Comparison of ENCODE assay signal across 22 cellular contexts in genomic region chr12:7646178-7646475, GRCh38. TPM values are rescaled to one million over a fixed set of nuclear protein-coding genes. Genes with fewer than 3 reads are reported as not detected.
DNase-seq lines count a peak whose midpoint lies in the region; ATAC-seq, FAIRE-seq and TF ChIP-seq lines count a peak whose summit lies in the region.
"Had no signal": no experiment of that assay in that cellular context is flagged by ENCODE, and none has a peak within 500 bp of the region (broad histone marks: within the 10 kb centered on the region; RNA-seq: fewer than 3 reads in every experiment).

No MANE protein-coding gene starts in this region.

- H3K4me1 Mint-ChIP-seq in astrocyte (ENCODE audit: low read depth, unreplicated experiment), result no peaks in the 10 kb centered on the region

- H3K9ac ChIP-seq in Karpas-422 (ENCODE audit: low read length) (no peak overlapping the region), astrocyte (ENCODE audit: low read length) (no peak overlapping the region), iPS-20b (ENCODE audit: low read depth, low read length) (peak overlapping the region; percentile 20; the same call in 1 of the 2 replicates)
- H3K9ac ChIP-seq: GM23248 had no signal

- H3K27me3 ChIP-seq in Karpas-422 (ENCODE audit: low read length), result no peaks in the 10 kb centered on the region
- H3K27me3 ChIP-seq in astrocyte (ENCODE audit: insufficient read depth, low read length), result peaks cover under 1% of the 10 kb centered on the region
- no peaks in the 10 kb centered on the region for H3K27me3 ChIP-seq in iPS-20b (ENCODE audit: insufficient read depth, low read length)
- H3K27me3 ChIP-seq: SJSA1 had no signal

- H3K9me2 ChIP-seq in Karpas-422 (replicated peaks; ENCODE audit: insufficient read depth, low read length), result no peaks in the 10 kb centered on the region

- peaks cover 17% of the 10 kb centered on the region for H3K4me1 ChIP-seq in Karpas-422 (ENCODE audit: low read length)
- no peaks in the 10 kb centered on the region for H3K4me1 ChIP-seq in astrocyte (ENCODE audit: insufficient read depth, low read length)
- peaks cover 21% of the 10 kb centered on the region for H3K4me1 ChIP-seq in iPS-20b (ENCODE audit: insufficient read depth, low read length)
- H3K4me1 ChIP-seq: SJSA1 had no signal

- H3K9me3 ChIP-seq in Karpas-422 (ENCODE audit: low read length) (no peaks in the 10 kb centered on the region), astrocyte (ENCODE audit: insufficient read depth, low read depth, low read length) (no peaks in the 10 kb centered on the region), iPS-20b (ENCODE audit: insufficient read depth, low read depth, low read length) (no peaks in the 10 kb centered on the region)
- H3K9me3 ChIP-seq: SJSA1 had no signal

- H3K27ac Mint-ChIP-seq in astrocyte (ENCODE audit: unreplicated experiment), result peak overlapping the region; percentile 42

- FAIRE-seq in astrocyte (lab: Jason Lieb, UNC), result no peak

- H3K36me3 Mint-ChIP-seq in astrocyte (ENCODE audit: low read depth, unreplicated experiment), result no peaks in the 10 kb centered on the region
- H3K36me3 Mint-ChIP-seq: CD4-positive, CD25-positive, alpha-beta regulatory T cell; IgD-negative memory B cell had no signal

- H3K4me3 Mint-ChIP-seq in astrocyte (ENCODE audit: unreplicated experiment), result no peak overlapping the region
- H3K4me3 Mint-ChIP-seq: CD4-positive, CD25-positive, alpha-beta regulatory T cell had no signal

- DNase-seq in ELF-1 (ENCODE audit: low read depth, low spot score), result peak; percentile 50
- DNase-seq in Karpas-422, result peak; percentile 71
- DNase-seq in astrocyte (ENCODE audit: low read depth), result no peak
- DNase-seq in left lobe of liver (ENCODE audit: low spot score), result no peak
- no peak for DNase-seq in UCSD-AML1 (lab: John Stamatoyannopoulos, UW; ENCODE audit: unreplicated experiment)
- DNase-seq: COR-L47, DMS 273 treated with DMSO at 0.1 percent for 48 hours, GM23248, NCI-H1417 treated with DMSO at 0.1 percent for 48 hours, NCI-H187 treated with DMSO at 0.1 percent for 48 hours, NCI-H2107, NCI-H446 treated with DMSO at 0.1 percent for 48 hours, NCI-H748 treated with DMSO at 0.1 percent for 48 hours, T-helper 1 cell had no signal

- H3K4me3 ChIP-seq in Karpas-422 (ENCODE audit: low read length) (peak overlapping the region; percentile 37), astrocyte (ENCODE audit: insufficient read depth, low read depth, low read length) (no peak overlapping the region), iPS-20b (ENCODE audit: low read length) (peak overlapping the region; percentile 24; the same call in 1 of the 2 replicates)
- H3K4me3 ChIP-seq: GM23248, SJSA1 had no signal

- H4K20me1 ChIP-seq in Karpas-422 (ENCODE audit: insufficient read depth, low read depth, low read length) (no peaks in the 10 kb centered on the region), astrocyte (ENCODE audit: insufficient read depth, low read length) (no peaks in the 10 kb centered on the region)

- H3K36me3 ChIP-seq in Karpas-422 (ENCODE audit: insufficient read depth, low read length) (no peaks in the 10 kb centered on the region), astrocyte (ENCODE audit: insufficient read depth, low read length) (no peaks in the 10 kb centered on the region), iPS-20b (ENCODE audit: insufficient read depth, low read depth, low read length) (no peaks in the 10 kb centered on the region)
- H3K36me3 ChIP-seq: SJSA1 had no signal

- ATAC-seq in left lobe of liver (no peak), GM21447 (IDR thresholded peaks at IDR 0.05; ENCODE audit: unreplicated experiment) (no peak), GM18520 (IDR thresholded peaks at IDR 0.05; ENCODE audit: unreplicated experiment) (no peak)
- ATAC-seq: Right ventricle myocardium inferior had no signal

- H3K27ac ChIP-seq in Karpas-422 (ENCODE audit: low read length), result no peak overlapping the region
- H3K27ac ChIP-seq in astrocyte (ENCODE audit: low read depth, low read length), result no peak overlapping the region
- no peak overlapping the region for H3K27ac ChIP-seq in iPS-20b (ENCODE audit: low read length)
- H3K27ac ChIP-seq: GM23248, SJSA1 had no signal

- TF ChIP-seq CTCF in astrocyte (IDR thresholded peaks at IDR 0.05; ENCODE audit: insufficient read depth, low read depth, low read length), result no peak

- H3K4me2 ChIP-seq in Karpas-422 (ENCODE audit: low read depth, low read length, poor library complexity, severe bottlenecking) (peak overlapping the region; percentile 66), astrocyte (ENCODE audit: low read length) (no peak overlapping the region)

- peaks cover under 1% of the 10 kb centered on the region for H3K27me3 Mint-ChIP-seq in astrocyte (ENCODE audit: low read depth, unreplicated experiment)

- H3K79me2 ChIP-seq in Karpas-422 (ENCODE audit: low read length) (no peaks in the 10 kb centered on the region), astrocyte (ENCODE audit: insufficient read depth, low read length) (no peaks in the 10 kb centered on the region)

- H3K9me3 Mint-ChIP-seq in astrocyte (ENCODE audit: unreplicated experiment), result no peaks in the 10 kb centered on the region
- H3K9me3 Mint-ChIP-seq: CD4-positive, CD25-positive, alpha-beta regulatory T cell; IgD-negative memory B cell had no signal

- H2AFZ ChIP-seq in Karpas-422 (ENCODE audit: low read length) (peak overlapping the region; percentile 33; the same call in 1 of the 2 replicates), astrocyte (ENCODE audit: low read depth, low read length) (no peak overlapping the region)
- H2AFZ ChIP-seq: GM23248 had no signal

RNA-seq across cellular contexts. Expression of gene APOBEC1, which starts 19.6 kb away (rescaled TPM):
- total RNA-seq in Karpas-422 (2014; rRNA removed; shearing (Covaris generic); ENCODE audit: low replicate concordance), result not detected in 2 replicates
- total RNA-seq in astrocyte (not detected in 2 replicates), left lobe of liver (not detected)
- total RNA-seq: CD4-positive, CD25-positive, alpha-beta regulatory T cell; GM23248; MCF 10A; Right ventricle myocardium inferior; SJSA1 had no signal

RNA-seq across cellular contexts. Expression of gene GDF3, which starts 49.4 kb away (rescaled TPM):
- not detected in 2 replicates for total RNA-seq in Karpas-422 (2014; rRNA removed; shearing (Covaris generic); ENCODE audit: low replicate concordance)
- not detected in 2 replicates for total RNA-seq in astrocyte
- total RNA-seq in left lobe of liver, result not detected
- total RNA-seq: CD4-positive, CD25-positive, alpha-beta regulatory T cell; GM23248; MCF 10A; Right ventricle myocardium inferior; SJSA1 had no signal

Comparison
In these comparisons a context has a peak if more than half of its experiments do, and no peak if none do; other contexts are left out.
1. DNase-seq: peak in ELF-1 (single experiment) and Karpas-422 (single experiment); none in astrocyte (single experiment), left lobe of liver (single experiment) and UCSD-AML1 (single experiment).